20 cellular contexts compared by ENCODE assay signal in genomic region chr6:158067436-158068015, GRCh38.
DNase-seq lines count a peak whose midpoint lies in the region; ATAC-seq, FAIRE-seq and TF ChIP-seq lines count a peak whose summit lies in the region.
"Had no signal": no experiment of that assay in that cellular context is flagged by ENCODE, and none has a peak within 500 bp of the region (broad histone marks: within the 10 kb centered on the region; RNA-seq: fewer than 3 reads in every experiment).

No MANE protein-coding gene starts in this region.

- H3K36me3 ChIP-seq in HepG2 (replicated peaks in 1 of 2; ENCODE audit: control insufficient read depth in 1 of 2, insufficient read depth in 2 of 2, low read length in 2 of 2) (peaks cover 54 to 89% of the 10 kb centered on the region in 2 experiments), right lobe of liver (peaks cover 0 to 5% (median 0%) of the 10 kb centered on the region in 4 donors), fibroblast of lung (ENCODE audit: control insufficient read depth, insufficient read depth, low read length) (peaks cover 43% of the 10 kb centered on the region)

- no peak for TF ChIP-seq CTCF in HepG2 (CRISPR knock-in tag; IDR thresholded peaks at IDR 0.05)
- no peak for TF ChIP-seq CTCF in right lobe of liver (IDR thresholded peaks at IDR 0.05)
- no peak for TF ChIP-seq CTCF in fibroblast of lung (conservative IDR thresholded peaks at IDR 0.05 in 1 of 2, IDR thresholded peaks at IDR 0.05 in 1 of 2; ENCODE audit: low read depth in 1 of 2, low read length in 2 of 2)

- TSS peak; percentile 15 for BruUV-seq in HepG2 (replicated peaks; lab: Mats Ljungman, UMichigan)

- ATAC-seq in HepG2 (no peak), right lobe of liver (no peak), GM18868 (IDR thresholded peaks at IDR 0.05; ENCODE audit: unreplicated experiment) (no peak)
- ATAC-seq: activated CD8-positive, alpha-beta T cell treated with anti-CD3 and anti-CD28 coated beads, Interleukin-2, amount 10 ng/mL, durations not matched to agents 7 days and 5 days; K562 had no signal

- H3K4me1 ChIP-seq in HepG2 (ENCODE audit: insufficient read depth, low read length): peaks cover 37% of the 10 kb centered on the region
- no peaks in the 10 kb centered on the region for H3K4me1 ChIP-seq in right lobe of liver
- peaks cover 14% of the 10 kb centered on the region for H3K4me1 ChIP-seq in fibroblast of lung (ENCODE audit: control insufficient read depth, extremely low read depth, insufficient read depth, low read length)

- H2AFZ ChIP-seq in HepG2 (ENCODE audit: low read length) (no peak overlapping the region), fibroblast of lung (ENCODE audit: low read length) (no peak overlapping the region)

- in situ Hi-C loops in HepG2 (cut with HindIII; ENCODE audit: extremely low pct_ligation_motif_present, low pct_unique_long_range_greater_than_20kb): no loop called here
- in situ Hi-C loops in ACHN (cut with HindIII; ENCODE audit: low pct_ligation_motif_present, low pct_unique_long_range_greater_than_20kb, low sequenced_read_pairs): no loop called here

- intact Hi-C loops in HepG2 (cut with micrococcal nuclease; ENCODE audit: unreplicated experiment) (no loop called here), right lobe of liver (cut with DNase I) (no loop called here)

- H3K4me3 ChIP-seq in HepG2 (replicated peaks in 1 of 3; ENCODE audit: insufficient read depth in 1 of 3, low read depth in 2 of 3, low read length in 3 of 3): no peak overlapping the region
- H3K4me3 ChIP-seq in right lobe of liver: no peak overlapping the region
- no peak overlapping the region for H3K4me3 ChIP-seq in fibroblast of lung (replicated peaks in 1 of 4; ENCODE audit: control extremely low read depth in 1 of 4, insufficient read depth in 1 of 4, low read depth in 3 of 4, low read length in 4 of 4)
- H3K4me3 ChIP-seq: ascending aorta, K562 had no signal

- CTCF ChIA-PET in HepG2 (lab: Yijun Ruan, JAX; ENCODE audit: low intra/inter-chr PET ratio, low total read pairs): no interaction called here

- H3K9ac ChIP-seq in HepG2 (ENCODE audit: insufficient read depth, low read depth, low read length) (no peak overlapping the region), fibroblast of lung (ENCODE audit: insufficient read depth, low read length) (no peak overlapping the region)

- POLR2A ChIA-PET in HepG2 (lab: Yijun Ruan, JAX): no interaction called here

- FAIRE-seq in HepG2 (lab: Jason Lieb, UNC): no peak
- FAIRE-seq: urothelium cell line had no signal

- no peak for TF ChIP-seq POLR2A in HepG2 (IDR thresholded peaks at IDR 0.05; ENCODE audit: insufficient read depth in 1 of 2, low read depth in 2 of 2, low read length in 2 of 2)
- no peak for TF ChIP-seq POLR2A in right lobe of liver (IDR thresholded peaks at IDR 0.05)

- TF ChIP-seq EP300 in HepG2 (IDR thresholded peaks at IDR 0.05; ENCODE audit: low read depth in 2 of 2, low read length in 2 of 2) (no peak; a peak in 1 of 4 replicates), HepG2 (CRISPR knock-in tag; IDR thresholded peaks at IDR 0.05; ENCODE audit: borderline replicate concordance) (no peak)

- no peak for TF ChIP-seq RAD21 in HepG2 (CRISPR knock-in tag; IDR thresholded peaks at IDR 0.05)

- H4K20me1 ChIP-seq in HepG2 (ENCODE audit: insufficient read depth, low read length) (no peaks in the 10 kb centered on the region), fibroblast of lung (ENCODE audit: control insufficient read depth, extremely low read depth, insufficient read depth, low read length) (no peaks in the 10 kb centered on the region)

- DNase-seq in HepG2 (ENCODE audit: low spot score): no peak
- no peak for DNase-seq in right lobe of liver
- peak; percentile 33 for DNase-seq in SW480 (ENCODE audit: low spot score)
- DNase-seq in fibroblast of lung (ENCODE audit: low read depth in 2 of 2): no peak
- no peak for DNase-seq in stimulated activated CD4-positive, alpha-beta T cell treated with anti-CD3 and anti-CD28 coated beads, Interleukin-4, amount 100 ng/mL, for 1 hour
- no peak for DNase-seq in NCI-H128 (lab: John Stamatoyannopoulos, UW; ENCODE audit: unreplicated experiment)
- no peak for DNase-seq in ACHN
- DNase-seq: activated CD8-positive, alpha-beta T cell treated with anti-CD3 and anti-CD28 coated beads, Interleukin-2, amount 10 ng/mL, durations not matched to agents 7 days and 5 days; activated naive CD4-positive, alpha-beta T cell treated with Interleukin-2 at 50 U/mL for 16 hours; activated T-cell treated with anti-CD3 and anti-CD28 coated beads, Interleukin-2, amount 50 U/mL, for 24 hours; GF-D8; immature natural killer cell; NCI-H187 treated with DMSO at 0.1 percent for 48 hours; NCI-H2227 treated with DMSO at 0.1 percent for 48 hours; stimulated activated CD4-positive, alpha-beta T cell treated with anti-CD3 and anti-CD28 coated beads, Interleukin-12 subunit alpha, Interleukin-12 subunit beta, amount 100 ng/mL, for 4 hours; T-helper 9 cell had no signal

- H3K4me2 ChIP-seq in HepG2 (ENCODE audit: low read depth, low read length) (no peak overlapping the region), fibroblast of lung (ENCODE audit: extremely low read depth, insufficient read depth, low read length) (no peak overlapping the region)

- no peaks in the 10 kb centered on the region for H3K27me3 ChIP-seq in HepG2 (ENCODE audit: control insufficient read depth in 1 of 2, insufficient read depth in 2 of 2, low read length in 2 of 2)
- no peaks in the 10 kb centered on the region for H3K27me3 ChIP-seq in right lobe of liver
- no peaks in the 10 kb centered on the region for H3K27me3 ChIP-seq in fibroblast of lung (ENCODE audit: control insufficient read depth, insufficient read depth, low read length)
- H3K27me3 ChIP-seq: ascending aorta had no signal

- 95% methylated on average over 10 of the region's 10 CpGs for WGBS in HepG2 (ENCODE audit: low lambda C conversion rate)
- 62% methylated on average over 2 of the region's 10 CpGs for WGBS in right lobe of liver (ENCODE audit: insufficient coverage, low coverage, low lambda C conversion rate, missing lambda C conversion rate)

- H3K79me2 ChIP-seq in HepG2 (ENCODE audit: insufficient read depth, low read length) (no peaks in the 10 kb centered on the region), fibroblast of lung (ENCODE audit: control insufficient read depth, insufficient read depth, low read length) (no peaks in the 10 kb centered on the region)

- no peaks in the 10 kb centered on the region for H3K9me3 ChIP-seq in HepG2 (ENCODE audit: low read length)
- H3K9me3 ChIP-seq in right lobe of liver: no peaks in the 10 kb centered on the region
- H3K9me3 ChIP-seq in fibroblast of lung (ENCODE audit: control insufficient read depth, insufficient read depth, low read depth, low read length): no peaks in the 10 kb centered on the region
- H3K9me3 ChIP-seq: ascending aorta had no signal

- H3K27ac ChIP-seq in HepG2 (ENCODE audit: extremely low read length, insufficient read depth, low read length): peak overlapping the region; percentile 1
- no peak overlapping the region for H3K27ac ChIP-seq in right lobe of liver
- peak overlapping the region; percentile 67 for H3K27ac ChIP-seq in fibroblast of lung (ENCODE audit: insufficient read depth, low read length)

TF ChIP-seq in HepG2, 621 proteins besides CTCF, POLR2A, EP300 and RAD21 (continues in another document):
- TF ChIP-seq TFE3 (CRISPR knock-in tag; IDR thresholded peaks at IDR 0.05) (no peak), SMAD1 (CRISPR knock-in tag; IDR thresholded peaks at IDR 0.05; ENCODE audit: borderline replicate concordance, low read depth) (no peak), HHEX (CRISPR knock-in tag; IDR thresholded peaks at IDR 0.05) (no peak), ZSCAN9 (CRISPR knock-in tag; IDR thresholded peaks at IDR 0.05; ENCODE audit: borderline replicate concordance) (no peak), HNRNPL (IDR thresholded peaks at IDR 0.05; ENCODE audit: low read depth, low read length) (0 out of 2 replicates have a peak, but pooled peaks have one; percentile 20), ZNF281 (CRISPR knock-in tag; IDR thresholded peaks at IDR 0.05; ENCODE audit: borderline replicate concordance) (no peak), RXRA (CRISPR knock-in tag; IDR thresholded peaks at IDR 0.05) (0 out of 2 replicates have a peak, but pooled peaks have one; percentile 20), TEAD3 (CRISPR knock-in tag; optimal IDR thresholded peaks at IDR 0.05; ENCODE audit: borderline replicate concordance) (peak; percentile 15), MXI1 (IDR thresholded peaks at IDR 0.05; ENCODE audit: borderline replicate concordance, low read depth, low read length) (peak; percentile 38; the same call in 1 of the 3 replicates), ZNF501 (CRISPR knock-in tag; IDR thresholded peaks at IDR 0.05) (peak; percentile 40)

Comparison
In these comparisons a context has a peak if more than half of its experiments do, and no peak if none do; other contexts are left out.
1. H3K27ac ChIP-seq: peak in HepG2 (single experiment) and fibroblast of lung (single experiment); none in right lobe of liver (0 of 3).